Comparison of ENCODE assay signal across 8 cellular contexts in genomic region chr12:94134226-94134795, GRCh38. TPM values are rescaled to one million over a fixed set of nuclear protein-coding genes. Genes with fewer than 3 reads are reported as not detected.
DNase-seq lines count a peak whose midpoint lies in the region; ATAC-seq and TF ChIP-seq lines count a peak whose summit lies in the region.

No MANE protein-coding gene starts in this region.

- H3K36me3 ChIP-seq in PC-9 (ENCODE audit: low read depth) (no peaks in the 10 kb centered on the region), tibial artery (no peaks in the 10 kb centered on the region)

- no peak overlapping the region for H3K4me3 ChIP-seq in PC-9
- no peak overlapping the region for H3K4me3 ChIP-seq in tibial artery

- H3K27me3 ChIP-seq in PC-9 (ENCODE audit: insufficient read depth, low read depth) (no peaks in the 10 kb centered on the region), tibial artery (peaks cover 0 to 4% of the 10 kb centered on the region in 2 donors)

- H3K9me2 ChIP-seq in PC-9 (ENCODE audit: insufficient read depth), result no peaks in the 10 kb centered on the region

- peak; percentile 76 for DNase-seq in AG20443 (ENCODE audit: low spot score)
- peak; percentile 60 for DNase-seq in HT-29 (ENCODE audit: low spot score)
- peak; percentile 9 to 38 for DNase-seq in PC-9
- peak; percentile 49 for DNase-seq in central memory CD4-positive, alpha-beta T cell
- DNase-seq in left colon, result no peak
- DNase-seq in tibial artery, result no peak

- H3K4me1 ChIP-seq in PC-9 (replicated peaks; ENCODE audit: insufficient read depth) (no peaks in the 10 kb centered on the region), tibial artery (no peaks in the 10 kb centered on the region)

- POLR2A ChIA-PET in PC-9 (lab: Charles Lee; ENCODE audit: unreplicated experiment), result interaction anchor here (0.6 kb wide), 1 partner anchor 1081 kb away, joined by 3 read pairs; no protein-coding TSS in a partner anchor

- ATAC-seq in left colon (peak; percentile 96), GM21825 (IDR thresholded peaks at IDR 0.05; ENCODE audit: unreplicated experiment) (no peak)

- H4K20me1 ChIP-seq in PC-9 (ENCODE audit: insufficient read depth), result no peaks in the 10 kb centered on the region

- CTCF ChIA-PET in PC-9 (lab: Charles Lee), result interaction anchor here (0.6 kb wide), 1 partner anchor 1343 kb away, joined by 4 read pairs; no protein-coding TSS in a partner anchor

- H3K27ac ChIP-seq in PC-9 (no peak overlapping the region), tibial artery (no peak overlapping the region)

- intact Hi-C loops in PC-9 (cut with micrococcal nuclease; ENCODE audit: unreplicated experiment), result loop anchor here (1.0 kb wide), 1 partner anchor 399 kb away; no protein-coding TSS in a partner anchor
- intact Hi-C loops in left colon (cut with DNase I, micrococcal nuclease), result loop anchor here in 1 of 2 donors (5.0 to 10.0 kb wide), 2 partner anchors 300 to 398 kb away; no protein-coding TSS in a partner anchor
- intact Hi-C loops in tibial artery (cut with DNase I; ENCODE audit: low total_unique reads), result loop anchor here (2.0 to 10.0 kb wide), 2 partner anchors 300 to 398 kb away; no protein-coding TSS in a partner anchor

- no peaks in the 10 kb centered on the region for H3K79me2 ChIP-seq in PC-9 (ENCODE audit: low read depth)

- H3F3A ChIP-seq in PC-9 (ENCODE audit: insufficient read depth, low read depth), result no peaks in the 10 kb centered on the region

- TF ChIP-seq CTCF in GM12874 (IDR thresholded peaks at IDR 0.05; ENCODE audit: insufficient read depth, low read depth, low read length), result peak; percentile 65
- TF ChIP-seq CTCF in PC-9 (conservative IDR thresholded peaks at IDR 0.05), result peak; percentile 88
- TF ChIP-seq CTCF in tibial artery (IDR thresholded peaks at IDR 0.05), result peak; percentile 62 to 78

- H3K9me3 ChIP-seq in PC-9 (ENCODE audit: insufficient read depth, low read depth) (no peaks in the 10 kb centered on the region), tibial artery (no peaks in the 10 kb centered on the region)

- peak overlapping the region; percentile 33; the same call in 1 of the 2 replicates for H3K4me2 ChIP-seq in PC-9

- H2AFZ ChIP-seq in PC-9, result no peak overlapping the region

- BruUV-seq in PC-9 (replicated peaks; lab: Mats Ljungman, UMichigan), result no TSS peak

RNA-seq across cellular contexts. Expression of gene PLXNC1, which starts 14.1 kb away (rescaled TPM):
- total RNA-seq in HT-29 (2014; rRNA removed; shearing (Covaris generic)), result 0.05 TPM in 1 of 2 replicates, not detected in the other
- 1.4 and 2.3 TPM in 2 replicates for total RNA-seq in PC-9 (2021)
- 10 to 100 TPM in 1 of 2 donors, 1 to 10 TPM in 1; 7.4 to 11.2 TPM for total RNA-seq in left colon

Comparison
In these comparisons a context has a peak if more than half of its experiments do, and no peak if none do; other contexts are left out.
1. DNase-seq: peak in AG20443 (single experiment), HT-29 (single experiment), PC-9 (2 of 2) and central memory CD4-positive, alpha-beta T cell (single experiment); none in left colon (0 of 2) and tibial artery (0 of 2).
2. Peak in every context shown above with its lines, with median percentiles within 50 percentile points of each other: CTCF ChIP-seq.